Comparison of ENCODE assay signal across 27 cellular contexts in genomic region chr4:107492566-107492965, GRCh38.
"Had no signal": no experiment of that assay in that cellular context is flagged by ENCODE, and none has a peak within 500 bp of the region (broad histone marks: within the 10 kb centered on the region; RNA-seq: fewer than 3 reads in every experiment).

No MANE protein-coding gene starts in this region.

- H2AFZ ChIP-seq: hepatocyte had no signal

- H3K4me1 Mint-ChIP-seq: memory B cell; stimulated activated naive B cell treated with anti-CD40 and anti-IgM and Interleukin-4, amounts not matched to agents 10 μg/mL and 1 μg/mL and 100 μg/mL, for 72 hours had no signal

- H3K27ac ChIP-seq: hepatocyte, ovary, prostate gland, skin epidermis, stomach, testis, thyroid gland, transverse colon, upper lobe of left lung had no signal

- H3K4me1 ChIP-seq: prostate gland, stomach, testis, thyroid gland, transverse colon had no signal

- H3K27me3 ChIP-seq: hepatocyte, ovary, stomach, testis, thyroid gland, transverse colon, upper lobe of left lung had no signal

- H3K4me3 Mint-ChIP-seq: memory B cell; naive thymus-derived CD4-positive, alpha-beta T cell; natural killer cell treated with Interleukin-12 subunit alpha and Interleukin-12 subunit beta and Interleukin-15 and Interleukin-18, amount 100 ng/mL, for 72 hours; stimulated activated naive B cell treated with anti-CD40 and anti-IgM and Interleukin-4, amounts not matched to agents 10 μg/mL and 1 μg/mL and 100 μg/mL, for 72 hours had no signal

- H3K9me3 ChIP-seq: mucosa of descending colon, ovary, prostate gland, testis, thyroid gland, transverse colon, upper lobe of left lung had no signal

- H3K4me3 ChIP-seq: hepatocyte, mucosa of descending colon, ovary, prostate gland, skin epidermis, stomach, testis, thyroid gland, transverse colon, upper lobe of left lung had no signal

- H3K4me2 ChIP-seq: hepatocyte had no signal

- H3K27me3 Mint-ChIP-seq: memory B cell; natural killer cell treated with Interleukin-12 subunit alpha and Interleukin-12 subunit beta and Interleukin-15 and Interleukin-18, amount 100 ng/mL, for 72 hours; stimulated activated naive B cell treated with anti-CD40 and anti-IgM and Interleukin-4, amounts not matched to agents 10 μg/mL and 1 μg/mL and 100 μg/mL, for 72 hours had no signal

- H3K36me3 ChIP-seq: ovary, prostate gland, stomach, thyroid gland, transverse colon, upper lobe of left lung had no signal

- H3K27ac Mint-ChIP-seq: memory B cell; naive thymus-derived CD4-positive, alpha-beta T cell; natural killer cell treated with Interleukin-12 subunit alpha and Interleukin-12 subunit beta and Interleukin-15 and Interleukin-18, amount 100 ng/mL, for 72 hours; stimulated activated naive B cell treated with anti-CD40 and anti-IgM and Interleukin-4, amounts not matched to agents 10 μg/mL and 1 μg/mL and 100 μg/mL, for 72 hours had no signal

- H3K36me3 Mint-ChIP-seq: memory B cell; natural killer cell treated with Interleukin-12 subunit alpha and Interleukin-12 subunit beta and Interleukin-15 and Interleukin-18, amount 100 ng/mL, for 72 hours; stimulated activated naive B cell treated with anti-CD40 and anti-IgM and Interleukin-4, amounts not matched to agents 10 μg/mL and 1 μg/mL and 100 μg/mL, for 72 hours had no signal

- H3K79me2 ChIP-seq: hepatocyte had no signal

- DNase-seq: islet precursor cell; left cardiac atrium; midbrain; mucosa of descending colon; naive thymus-derived CD4-positive, alpha-beta T cell; ovary; posterior cingulate gyrus; retina; right cardiac atrium; stimulated activated CD4-positive, alpha-beta T cell treated with anti-CD3 and anti-CD28 coated beads, Interleukin-12 subunit alpha, Interleukin-12 subunit beta, amount 100 ng/mL, for 4 hours; stimulated activated CD4-positive, alpha-beta T cell treated with anti-CD3 and anti-CD28 coated beads, Interleukin-15, amount 100 ng/mL, for 24 hours; stimulated activated CD4-positive, alpha-beta T cell treated with anti-CD3 and anti-CD28 coated beads, Interleukin-2, amount 100 ng/mL, for 24 hours; stimulated activated CD4-positive, alpha-beta T cell treated with anti-CD3 and anti-CD28 coated beads, Interleukin-4, amount 100 ng/mL, for 1 hour; stimulated activated naive B cell treated with anti-CD40 and anti-IgM and Interleukin-4, amounts not matched to agents 10 μg/mL and 1 μg/mL and 100 μg/mL, for 72 hours; stimulated activated naive CD8-positive, alpha-beta T cell treated with anti-CD3 and anti-CD28 coated beads, Interleukin-15, Interleukin-2, amounts not matched to agents 100 U/mL and 50 U/mL, for 24 hours; stomach; testis; thyroid gland; transverse colon had no signal

- ATAC-seq: left cardiac atrium; left lobe of liver; mucosa of descending colon; naive thymus-derived CD4-positive, alpha-beta T cell; natural killer cell treated with Interleukin-12 subunit alpha and Interleukin-12 subunit beta and Interleukin-15 and Interleukin-18, amount 100 ng/mL, for 72 hours; right cardiac atrium; sciatic nerve; stimulated activated naive B cell treated with anti-CD40 and anti-IgM and Interleukin-4, amounts not matched to agents 10 μg/mL and 1 μg/mL and 100 μg/mL, for 72 hours; stimulated activated naive CD8-positive, alpha-beta T cell treated with anti-CD3 and anti-CD28 coated beads, Interleukin-15, Interleukin-2, amounts not matched to agents 100 U/mL and 50 U/mL, for 24 hours had no signal
